Comparison of ENCODE assay signal across 27 cellular contexts in genomic region chr2:52695731-52696130, GRCh38.
"Had no signal": no experiment of that assay in that cellular context is flagged by ENCODE, and none has a peak within 500 bp of the region (broad histone marks: within the 10 kb centered on the region; RNA-seq: fewer than 3 reads in every experiment).

No MANE protein-coding gene starts in this region.

- H3K27ac ChIP-seq: body of pancreas, colonic mucosa, esophagus squamous epithelium, gastroesophageal sphincter had no signal

- DNase-seq: activated CD4-positive, alpha-beta memory T cell treated with anti-CD3 and anti-CD28 coated beads for 36 hours; activated CD4-positive, alpha-beta T cell treated with anti-CD3 and anti-CD28 coated beads for 36 hours; activated CD4-positive, alpha-beta T cell treated with anti-CD3 and anti-CD28 coated beads, Interleukin-2, amount 10 ng/mL, durations not matched to agents 24 days and 14 days; activated CD4-positive, CD25-positive, alpha-beta regulatory T cell; activated CD4-positive, CD25-positive, alpha-beta regulatory T cell treated with anti-CD3 and anti-CD28 coated beads, Interleukin-2, amount 50 U/mL, for 72 hours; activated CD8-positive, alpha-beta memory T cell treated with anti-CD3 and anti-CD28 coated beads, Interleukin-2, amount 10 ng/mL, durations not matched to agents 7 days and 5 days; activated CD8-positive, alpha-beta memory T cell treated with anti-CD3 and anti-CD28 coated beads, Interleukin-2, amount 50 U/mL, for 4 hours; activated CD8-positive, alpha-beta T cell treated with anti-CD3 and anti-CD28 coated beads, Interleukin-2, amount 10 ng/mL, durations not matched to agents 7 days and 5 days; activated effector memory CD4-positive, alpha-beta T cell treated with anti-CD3 and anti-CD28 coated beads, Interleukin-2, amount 50 U/mL, for 16 hours; activated naive CD4-positive, alpha-beta T cell treated with anti-CD3 and anti-CD28 coated beads, Interleukin-2, amount 10 ng/mL, durations not matched to agents 7 days and 5 days; activated naive CD8-positive, alpha-beta T cell treated with anti-CD3 and anti-CD28 coated beads, Interleukin-2, amount 10 ng/mL, durations not matched to agents 7 days and 5 days; activated T-cell treated with anti-CD3 and anti-CD28 coated beads, Interleukin-2, amount 50 U/mL, for 1 hour; activated T-cell treated with anti-CD3 and anti-CD28 coated beads, Interleukin-2, amount 50 U/mL, for 48 hours; amniotic stem cell; anterior cingulate cortex; body of pancreas; caudate nucleus; colonic mucosa; effector memory CD4-positive, alpha-beta T cell; endodermal cell; esophagus squamous epithelium; foreskin melanocyte; T-helper 1 cell; T-helper 17 cell had no signal

- H3K36me3 ChIP-seq: colonic mucosa, esophagus squamous epithelium, gastroesophageal sphincter had no signal

- H3K27me3 ChIP-seq: body of pancreas, colonic mucosa, esophagus squamous epithelium, gastroesophageal sphincter had no signal

- H3K9me3 ChIP-seq: body of pancreas, colonic mucosa, esophagus squamous epithelium, gastroesophageal sphincter had no signal

- H3K4me1 ChIP-seq: body of pancreas, colonic mucosa, esophagus squamous epithelium, gastroesophageal sphincter had no signal

- ATAC-seq: activated CD4-positive, alpha-beta T cell treated with anti-CD3 and anti-CD28 coated beads for 36 hours; activated CD8-positive, alpha-beta memory T cell treated with anti-CD3 and anti-CD28 coated beads, Interleukin-2, amount 10 ng/mL, durations not matched to agents 7 days and 5 days; activated CD8-positive, alpha-beta T cell treated with anti-CD3 and anti-CD28 coated beads, Interleukin-2, amount 10 ng/mL, durations not matched to agents 7 days and 5 days; activated naive CD4-positive, alpha-beta T cell treated with anti-CD3 and anti-CD28 coated beads, Interleukin-2, amount 50 U/mL, for 72 hours; body of pancreas; gastroesophageal sphincter; SK-N-SH treated with all-trans-retinoic acid at 6 μM for 48 hours; T-helper 17 cell had no signal

- H3K4me3 ChIP-seq: body of pancreas, colonic mucosa, esophagus squamous epithelium, gastroesophageal sphincter had no signal
